In the genomic region with DNA sequence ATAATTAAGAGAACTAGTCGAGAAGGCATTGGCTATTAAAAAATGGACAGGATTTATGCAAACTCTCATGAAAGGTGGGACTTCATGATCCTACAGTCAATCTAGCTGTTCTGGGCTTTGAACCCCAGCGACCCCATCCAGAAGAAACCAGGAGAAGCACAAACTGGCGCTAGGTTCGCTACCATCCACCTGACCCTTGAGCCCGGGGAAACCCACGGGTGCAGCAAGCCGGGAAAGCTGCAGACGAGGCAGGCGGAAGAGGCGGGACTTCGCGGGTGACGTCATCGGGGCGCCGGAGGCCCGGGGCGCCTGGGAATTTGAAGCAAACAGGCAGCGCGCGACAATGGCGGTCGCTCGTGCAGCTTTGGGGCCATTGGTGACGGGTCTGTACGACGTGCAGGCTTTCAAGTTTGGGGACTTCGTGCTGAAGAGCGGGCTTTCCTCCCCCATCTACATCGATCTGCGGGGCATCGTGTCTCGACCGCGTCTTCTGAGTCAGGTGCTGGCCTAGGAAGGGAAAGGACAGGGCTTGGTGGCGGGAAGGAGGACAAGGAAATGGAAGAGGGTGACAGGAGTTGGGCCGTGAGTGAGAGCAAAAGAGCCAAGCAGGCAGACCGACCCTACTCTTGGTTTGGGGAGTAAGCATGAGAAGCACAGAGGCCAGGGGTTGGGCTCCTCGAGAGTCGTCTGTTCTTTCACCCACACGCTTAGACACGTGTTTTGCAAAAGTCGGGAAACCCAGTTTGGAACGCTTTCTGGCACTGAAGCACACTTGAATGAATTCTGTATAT, we compare ENCODE assay signal across 1 cellular context.
TF ChIP-seq lines count a peak whose summit lies in the region.

A gene (plus strand): TSS at position 324 of the 791 bp plus-strand sequence. CDS start 20 bp downstream, at position 344.

TF ChIP-seq in GM23338, 12 proteins besides CTCF, POLR2A, EP300 and RAD21 (continued from another document):
- TF ChIP-seq, protein P1, sequence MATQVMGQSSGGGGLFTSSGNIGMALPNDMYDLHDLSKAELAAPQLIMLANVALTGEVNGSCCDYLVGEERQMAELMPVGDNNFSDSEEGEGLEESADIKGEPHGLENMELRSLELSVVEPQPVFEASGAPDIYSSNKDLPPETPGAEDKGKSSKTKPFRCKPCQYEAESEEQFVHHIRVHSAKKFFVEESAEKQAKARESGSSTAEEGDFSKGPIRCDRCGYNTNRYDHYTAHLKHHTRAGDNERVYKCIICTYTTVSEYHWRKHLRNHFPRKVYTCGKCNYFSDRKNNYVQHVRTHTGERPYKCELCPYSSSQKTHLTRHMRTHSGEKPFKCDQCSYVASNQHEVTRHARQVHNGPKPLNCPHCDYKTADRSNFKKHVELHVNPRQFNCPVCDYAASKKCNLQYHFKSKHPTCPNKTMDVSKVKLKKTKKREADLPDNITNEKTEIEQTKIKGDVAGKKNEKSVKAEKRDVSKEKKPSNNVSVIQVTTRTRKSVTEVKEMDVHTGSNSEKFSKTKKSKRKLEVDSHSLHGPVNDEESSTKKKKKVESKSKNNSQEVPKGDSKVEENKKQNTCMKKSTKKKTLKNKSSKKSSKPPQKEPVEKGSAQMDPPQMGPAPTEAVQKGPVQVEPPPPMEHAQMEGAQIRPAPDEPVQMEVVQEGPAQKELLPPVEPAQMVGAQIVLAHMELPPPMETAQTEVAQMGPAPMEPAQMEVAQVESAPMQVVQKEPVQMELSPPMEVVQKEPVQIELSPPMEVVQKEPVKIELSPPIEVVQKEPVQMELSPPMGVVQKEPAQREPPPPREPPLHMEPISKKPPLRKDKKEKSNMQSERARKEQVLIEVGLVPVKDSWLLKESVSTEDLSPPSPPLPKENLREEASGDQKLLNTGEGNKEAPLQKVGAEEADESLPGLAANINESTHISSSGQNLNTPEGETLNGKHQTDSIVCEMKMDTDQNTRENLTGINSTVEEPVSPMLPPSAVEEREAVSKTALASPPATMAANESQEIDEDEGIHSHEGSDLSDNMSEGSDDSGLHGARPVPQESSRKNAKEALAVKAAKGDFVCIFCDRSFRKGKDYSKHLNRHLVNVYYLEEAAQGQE (IDR thresholded peaks at IDR 0.05; ENCODE audit: unreplicated experiment), result no peak
- TF ChIP-seq POLR2AphosphoS5 (IDR thresholded peaks at IDR 0.05; ENCODE audit: low read depth), result peak; percentile 96
